8 cellular contexts compared by ENCODE assay signal in the genomic region with DNA sequence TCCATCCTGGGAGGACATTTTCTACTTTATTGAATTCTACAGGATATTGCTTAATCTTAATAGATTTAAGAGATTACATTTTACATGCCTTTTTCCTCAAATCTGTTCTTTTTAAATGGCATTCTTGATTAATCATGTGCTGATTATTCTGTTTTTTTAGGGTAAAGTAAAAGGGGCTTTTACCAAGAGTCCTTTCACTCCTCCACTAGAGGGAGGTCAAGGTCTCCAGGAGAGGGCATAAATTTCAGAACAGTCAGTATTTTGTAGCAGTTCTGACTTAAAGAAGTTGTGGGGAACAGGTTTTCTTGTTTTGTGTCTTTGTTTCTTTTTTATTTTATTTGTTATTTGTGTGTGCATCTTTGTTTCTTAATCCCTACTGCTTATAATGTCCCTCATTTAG. TPM values are rescaled to one million over a fixed set of nuclear protein-coding genes. Genes with fewer than 3 reads are reported as not detected.
DNase-seq lines count a peak whose midpoint lies in the region; ATAC-seq, FAIRE-seq and TF ChIP-seq lines count a peak whose summit lies in the region.

No MANE protein-coding gene starts in this region.

- H3K27ac Mint-ChIP-seq in WTC11 = no peak overlapping the region

- no peaks in the 10 kb centered on the region for H3K4me1 Mint-ChIP-seq in WTC11

- DNase-seq in D721Med (ENCODE audit: insufficient read length, low spot score) = no peak
- no peak for DNase-seq in WTC11 (ENCODE audit: low spot score)
- DNase-seq in iPS-NIHi11 (ENCODE audit: low spot score) = peak; percentile 26
- no peak for DNase-seq in posterior cingulate gyrus
- DNase-seq in NCI-H1092 (lab: John Stamatoyannopoulos, UW) = no peak

- H3K9me3 Mint-ChIP-seq in WTC11 = no peaks in the 10 kb centered on the region

- intact Hi-C loops in posterior cingulate gyrus (cut with DNase I) = no loop called here

- TF ChIP-seq CTCF in D721Med (IDR thresholded peaks at IDR 0.05; ENCODE audit: insufficient read depth, missing control alignments) (peak; percentile 83), WTC11 (IDR thresholded peaks at IDR 0.05) (0 out of 2 replicates have a peak, but pooled peaks have one; percentile 22)

- no peak overlapping the region for H3K4me3 Mint-ChIP-seq in WTC11

- POLR2A ChIA-PET in WTC11 (lab: Charles Lee) = no interaction called here

- CTCF ChIA-PET in WTC11 (lab: Charles Lee) = no interaction called here

- H3K36me3 Mint-ChIP-seq in WTC11 = peaks cover 91% of the 10 kb centered on the region

- ATAC-seq in HG03432 (IDR thresholded peaks at IDR 0.05; ENCODE audit: unreplicated experiment) = peak; percentile 39
- peak; percentile 39; the same call in 1 of the 2 replicates for ATAC-seq in WTC11
- no peak for ATAC-seq in HG03097 (IDR thresholded peaks at IDR 0.05; ENCODE audit: low FRiP score, unreplicated experiment)
- no peak for ATAC-seq in HG03139 (IDR thresholded peaks at IDR 0.05; ENCODE audit: unreplicated experiment)

- no peaks in the 10 kb centered on the region for H3K27me3 Mint-ChIP-seq in WTC11 (ENCODE audit: low read depth)

- no peak for FAIRE-seq in D721Med (lab: Jason Lieb, UNC)

TF ChIP-seq in WTC11, 78 proteins besides CTCF, POLR2A, EP300 and RAD21:
- TF ChIP-seq, protein P1, sequence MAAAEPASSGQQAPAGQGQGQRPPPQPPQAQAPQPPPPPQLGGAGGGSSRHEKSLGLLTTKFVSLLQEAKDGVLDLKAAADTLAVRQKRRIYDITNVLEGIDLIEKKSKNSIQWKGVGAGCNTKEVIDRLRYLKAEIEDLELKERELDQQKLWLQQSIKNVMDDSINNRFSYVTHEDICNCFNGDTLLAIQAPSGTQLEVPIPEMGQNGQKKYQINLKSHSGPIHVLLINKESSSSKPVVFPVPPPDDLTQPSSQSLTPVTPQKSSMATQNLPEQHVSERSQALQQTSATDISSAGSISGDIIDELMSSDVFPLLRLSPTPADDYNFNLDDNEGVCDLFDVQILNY (CRISPR knock-in tag; IDR thresholded peaks at IDR 0.05) = no peak
- TF ChIP-seq RELA (CRISPR knock-in tag; IDR thresholded peaks at IDR 0.05; ENCODE audit: borderline replicate concordance) (no peak), ZNF423 (CRISPR knock-in tag; IDR thresholded peaks at IDR 0.05) (no peak), ZNF263 (CRISPR knock-in tag; IDR thresholded peaks at IDR 0.05; ENCODE audit: low read depth) (no peak), JAZF1 (CRISPR knock-in tag; IDR thresholded peaks at IDR 0.05) (no peak), NFATC4 (CRISPR knock-in tag; IDR thresholded peaks at IDR 0.05) (no peak), OVOL2 (CRISPR knock-in tag; IDR thresholded peaks at IDR 0.05; ENCODE audit: borderline replicate concordance) (no peak), MYBL2 (CRISPR knock-in tag; IDR thresholded peaks at IDR 0.05) (no peak), RORB (CRISPR knock-in tag; IDR thresholded peaks at IDR 0.05) (no peak), PRRX2 (CRISPR knock-in tag; IDR thresholded peaks at IDR 0.05) (no peak), MXD4 (CRISPR knock-in tag; IDR thresholded peaks at IDR 0.05; ENCODE audit: borderline replicate concordance) (no peak)
- TF ChIP-seq, protein P2, sequence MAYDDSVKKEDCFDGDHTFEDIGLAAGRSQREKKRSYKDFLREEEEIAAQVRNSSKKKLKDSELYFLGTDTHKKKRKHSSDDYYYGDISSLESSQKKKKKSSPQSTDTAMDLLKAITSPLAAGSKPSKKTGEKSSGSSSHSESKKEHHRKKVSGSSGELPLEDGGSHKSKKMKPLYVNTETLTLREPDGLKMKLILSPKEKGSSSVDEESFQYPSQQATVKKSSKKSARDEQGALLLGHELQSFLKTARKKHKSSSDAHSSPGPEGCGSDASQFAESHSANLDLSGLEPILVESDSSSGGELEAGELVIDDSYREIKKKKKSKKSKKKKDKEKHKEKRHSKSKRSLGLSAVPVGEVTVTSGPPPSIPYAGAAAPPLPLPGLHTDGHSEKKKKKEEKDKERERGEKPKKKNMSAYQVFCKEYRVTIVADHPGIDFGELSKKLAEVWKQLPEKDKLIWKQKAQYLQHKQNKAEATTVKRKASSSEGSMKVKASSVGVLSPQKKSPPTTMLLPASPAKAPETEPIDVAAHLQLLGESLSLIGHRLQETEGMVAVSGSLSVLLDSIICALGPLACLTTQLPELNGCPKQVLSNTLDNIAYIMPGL (CRISPR knock-in tag; IDR thresholded peaks at IDR 0.05) = no peak
- TF ChIP-seq, protein P3, sequence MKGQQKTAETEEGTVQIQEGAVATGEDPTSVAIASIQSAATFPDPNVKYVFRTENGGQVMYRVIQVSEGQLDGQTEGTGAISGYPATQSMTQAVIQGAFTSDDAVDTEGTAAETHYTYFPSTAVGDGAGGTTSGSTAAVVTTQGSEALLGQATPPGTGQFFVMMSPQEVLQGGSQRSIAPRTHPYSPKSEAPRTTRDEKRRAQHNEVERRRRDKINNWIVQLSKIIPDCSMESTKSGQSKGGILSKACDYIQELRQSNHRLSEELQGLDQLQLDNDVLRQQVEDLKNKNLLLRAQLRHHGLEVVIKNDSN (CRISPR knock-in tag; IDR thresholded peaks at IDR 0.05) = no peak
- TF ChIP-seq, protein P4, sequence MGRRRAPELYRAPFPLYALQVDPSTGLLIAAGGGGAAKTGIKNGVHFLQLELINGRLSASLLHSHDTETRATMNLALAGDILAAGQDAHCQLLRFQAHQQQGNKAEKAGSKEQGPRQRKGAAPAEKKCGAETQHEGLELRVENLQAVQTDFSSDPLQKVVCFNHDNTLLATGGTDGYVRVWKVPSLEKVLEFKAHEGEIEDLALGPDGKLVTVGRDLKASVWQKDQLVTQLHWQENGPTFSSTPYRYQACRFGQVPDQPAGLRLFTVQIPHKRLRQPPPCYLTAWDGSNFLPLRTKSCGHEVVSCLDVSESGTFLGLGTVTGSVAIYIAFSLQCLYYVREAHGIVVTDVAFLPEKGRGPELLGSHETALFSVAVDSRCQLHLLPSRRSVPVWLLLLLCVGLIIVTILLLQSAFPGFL (CRISPR knock-in tag; IDR thresholded peaks at IDR 0.05; ENCODE audit: borderline replicate concordance) = no peak
- TF ChIP-seq, protein P5, sequence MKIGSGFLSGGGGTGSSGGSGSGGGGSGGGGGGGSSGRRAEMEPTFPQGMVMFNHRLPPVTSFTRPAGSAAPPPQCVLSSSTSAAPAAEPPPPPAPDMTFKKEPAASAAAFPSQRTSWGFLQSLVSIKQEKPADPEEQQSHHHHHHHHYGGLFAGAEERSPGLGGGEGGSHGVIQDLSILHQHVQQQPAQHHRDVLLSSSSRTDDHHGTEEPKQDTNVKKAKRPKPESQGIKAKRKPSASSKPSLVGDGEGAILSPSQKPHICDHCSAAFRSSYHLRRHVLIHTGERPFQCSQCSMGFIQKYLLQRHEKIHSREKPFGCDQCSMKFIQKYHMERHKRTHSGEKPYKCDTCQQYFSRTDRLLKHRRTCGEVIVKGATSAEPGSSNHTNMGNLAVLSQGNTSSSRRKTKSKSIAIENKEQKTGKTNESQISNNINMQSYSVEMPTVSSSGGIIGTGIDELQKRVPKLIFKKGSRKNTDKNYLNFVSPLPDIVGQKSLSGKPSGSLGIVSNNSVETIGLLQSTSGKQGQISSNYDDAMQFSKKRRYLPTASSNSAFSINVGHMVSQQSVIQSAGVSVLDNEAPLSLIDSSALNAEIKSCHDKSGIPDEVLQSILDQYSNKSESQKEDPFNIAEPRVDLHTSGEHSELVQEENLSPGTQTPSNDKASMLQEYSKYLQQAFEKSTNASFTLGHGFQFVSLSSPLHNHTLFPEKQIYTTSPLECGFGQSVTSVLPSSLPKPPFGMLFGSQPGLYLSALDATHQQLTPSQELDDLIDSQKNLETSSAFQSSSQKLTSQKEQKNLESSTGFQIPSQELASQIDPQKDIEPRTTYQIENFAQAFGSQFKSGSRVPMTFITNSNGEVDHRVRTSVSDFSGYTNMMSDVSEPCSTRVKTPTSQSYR (CRISPR knock-in tag; IDR thresholded peaks at IDR 0.05) = no peak
- TF ChIP-seq, protein P6, sequence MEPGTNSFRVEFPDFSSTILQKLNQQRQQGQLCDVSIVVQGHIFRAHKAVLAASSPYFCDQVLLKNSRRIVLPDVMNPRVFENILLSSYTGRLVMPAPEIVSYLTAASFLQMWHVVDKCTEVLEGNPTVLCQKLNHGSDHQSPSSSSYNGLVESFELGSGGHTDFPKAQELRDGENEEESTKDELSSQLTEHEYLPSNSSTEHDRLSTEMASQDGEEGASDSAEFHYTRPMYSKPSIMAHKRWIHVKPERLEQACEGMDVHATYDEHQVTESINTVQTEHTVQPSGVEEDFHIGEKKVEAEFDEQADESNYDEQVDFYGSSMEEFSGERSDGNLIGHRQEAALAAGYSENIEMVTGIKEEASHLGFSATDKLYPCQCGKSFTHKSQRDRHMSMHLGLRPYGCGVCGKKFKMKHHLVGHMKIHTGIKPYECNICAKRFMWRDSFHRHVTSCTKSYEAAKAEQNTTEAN (CRISPR knock-in tag; IDR thresholded peaks at IDR 0.05) = no peak
TF ChIP-seq in WTC11: peak in this region for 0.

RNA-seq across cellular contexts. Expression of a gene that starts 25.4 kb away (rescaled TPM):
- total RNA-seq in WTC11 (2021) = 59.0 to 68.3 TPM (median 64.8 TPM) in 3 replicates

Comparison
In these comparisons a context has a peak if more than half of its experiments do, and no peak if none do; other contexts are left out.
1. ATAC-seq: peak in HG03432 (single experiment) and WTC11 (single experiment); none in HG03097 (single experiment) and HG03139 (single experiment).